Comparison of ENCODE assay signal across 8 cellular contexts in genomic region chr9:95724253-95724991, GRCh38.
DNase-seq lines count a peak whose midpoint lies in the region; ATAC-seq lines count a peak whose summit lies in the region.

No MANE protein-coding gene starts in this region.

- ATAC-seq in GM19035 (IDR thresholded peaks at IDR 0.05; ENCODE audit: unreplicated experiment) (peak; percentile 93), HG03103 (IDR thresholded peaks at IDR 0.05; ENCODE audit: low read depth, unreplicated experiment) (peak; percentile 94), left colon (peak; percentile 48)
- ATAC-seq in activated CD4-positive, CD25-positive, alpha-beta regulatory T cell treated with anti-CD3 and anti-CD28 coated beads, Interleukin-2, amount 50 U/mL, for 24 hours, result peak; percentile 92 to 93

- intact Hi-C loops in left colon (cut with DNase I, micrococcal nuclease), result loop anchor here in 1 of 2 donors (10.0 kb wide), 2 partner anchors 290 to 500 kb away; no protein-coding TSS in a partner anchor

- DNase-seq in left colon, result no peak
- no peak for DNase-seq in HPDE6-E6E7 (ENCODE audit: extremely low spot score)
- DNase-seq in DMS 273 treated with DMSO at 0.1 percent for 48 hours (lab: John Stamatoyannopoulos, UW), result no peak
- no peak for DNase-seq in T1000 (lab: John Stamatoyannopoulos, UW)
- DNase-seq in HT-29 (ENCODE audit: low spot score), result no peak
